In genomic region chr5:124057161-124057814, GRCh38 we compare ENCODE assay signal across 8 cellular contexts.
DNase-seq lines count a peak whose midpoint lies in the region; ATAC-seq, FAIRE-seq and TF ChIP-seq lines count a peak whose summit lies in the region.

No MANE protein-coding gene starts in this region.

- peak; percentile 69 for ATAC-seq in GM21825 (IDR thresholded peaks at IDR 0.05; ENCODE audit: unreplicated experiment)
- ATAC-seq in left cardiac atrium, result peak; percentile 67 to 71
- ATAC-seq in activated T-cell treated with anti-CD3 and anti-CD28 coated beads, Interleukin-2, amount 50 U/mL, for 4 hours, result no peak

- H3F3A ChIP-seq in MM.1S (ENCODE audit: insufficient read depth, low read length), result peaks cover 18% of the 10 kb centered on the region

- H3K36me3 Mint-ChIP-seq in activated T-cell treated with anti-CD3 and anti-CD28 coated beads, Interleukin-2, amount 50 U/mL, for 4 hours (ENCODE audit: insufficient read depth), result no peaks in the 10 kb centered on the region

- no peaks in the 10 kb centered on the region for H3K27me3 Mint-ChIP-seq in activated T-cell treated with anti-CD3 and anti-CD28 coated beads, Interleukin-2, amount 50 U/mL, for 4 hours (ENCODE audit: low read depth)

- no peak overlapping the region for H3K4me3 Mint-ChIP-seq in activated T-cell treated with anti-CD3 and anti-CD28 coated beads, Interleukin-2, amount 50 U/mL, for 4 hours

- peaks cover 23% of the 10 kb centered on the region for H3K27me3 ChIP-seq in MM.1S (replicated peaks; ENCODE audit: insufficient read depth, low read length)

- no peaks in the 10 kb centered on the region for H3K9me2 ChIP-seq in MM.1S (replicated peaks; ENCODE audit: insufficient read depth, low read length)

- H3K9me3 ChIP-seq in MM.1S (replicated peaks; ENCODE audit: insufficient read depth, low read length), result no peaks in the 10 kb centered on the region

- no peak overlapping the region for H2AFZ ChIP-seq in MM.1S (ENCODE audit: low read length)

- no peaks in the 10 kb centered on the region for H4K20me1 ChIP-seq in MM.1S (ENCODE audit: insufficient read depth, low read length)

- intact Hi-C loops in left cardiac atrium (cut with DNase I), result no loop called here

- no peaks in the 10 kb centered on the region for H3K79me2 ChIP-seq in MM.1S (ENCODE audit: low read length)

- POLR2A ChIA-PET in RWPE1 (lab: Yijun Ruan, JAX; ENCODE audit: low non-redundant PET), result no interaction called here

- no peaks in the 10 kb centered on the region for H3K36me3 ChIP-seq in MM.1S (replicated peaks; ENCODE audit: insufficient read depth, low read length)

- H3K9me3 Mint-ChIP-seq in activated T-cell treated with anti-CD3 and anti-CD28 coated beads, Interleukin-2, amount 50 U/mL, for 4 hours, result peaks cover 3% of the 10 kb centered on the region

- no peak overlapping the region for H3K9ac ChIP-seq in MM.1S (ENCODE audit: low read length)

- H3K4me1 ChIP-seq in MM.1S (ENCODE audit: low read length), result peaks cover 35% of the 10 kb centered on the region

- H3K4me1 Mint-ChIP-seq in activated T-cell treated with anti-CD3 and anti-CD28 coated beads, Interleukin-2, amount 50 U/mL, for 4 hours (ENCODE audit: low read depth), result no peaks in the 10 kb centered on the region

- CTCF ChIA-PET in RWPE1 (lab: Yijun Ruan, JAX), result no interaction called here

- TF ChIP-seq POLR2A in H54 (IDR thresholded peaks at IDR 0.05; ENCODE audit: low read depth, low read length), result no peak

- no peak for FAIRE-seq in H54 (lab: Jason Lieb, UNC)

- H3K4me3 ChIP-seq in MM.1S (ENCODE audit: low read length), result peak overlapping the region; percentile 27; the same call in 1 of the 2 replicates

- DNase-seq in GDM1 (lab: John Stamatoyannopoulos, UW), result peak; percentile 74
- DNase-seq in MM.1S, result peak; percentile 72
- DNase-seq in RWPE1 (ENCODE audit: low spot score), result peak; percentile 17
- peak; percentile 25 for DNase-seq in left cardiac atrium
- peak; percentile 46 for DNase-seq in ureter (ENCODE audit: low spot score)
- DNase-seq in H54 (ENCODE audit: insufficient read length, low spot score), result no peak
- no peak for DNase-seq in activated T-cell treated with anti-CD3 and anti-CD28 coated beads, Interleukin-2, amount 50 U/mL, for 4 hours

- H3K4me2 ChIP-seq in MM.1S (ENCODE audit: low read depth, low read length), result peak overlapping the region; percentile 77

- no peak overlapping the region for H3K27ac ChIP-seq in MM.1S (ENCODE audit: low read length)
- no peak overlapping the region for H3K27ac ChIP-seq in RWPE1

- no peak for TF ChIP-seq CTCF in MM.1S (IDR thresholded peaks at IDR 0.05; ENCODE audit: low read length)
- no peak for TF ChIP-seq CTCF in RWPE1 (conservative IDR thresholded peaks at IDR 0.05; ENCODE audit: low read depth)

Comparison
In these comparisons a context has a peak if more than half of its experiments do, and no peak if none do; other contexts are left out.
1. DNase-seq: peak in GDM1 (single experiment), MM.1S (single experiment), RWPE1 (single experiment), left cardiac atrium (single experiment) and ureter (single experiment); none in H54 (single experiment) and activated T-cell treated with anti-CD3 and anti-CD28 coated beads, Interleukin-2, amount 50 U/mL, for 4 hours (single experiment).
2. ATAC-seq: peak in GM21825 (single experiment) and left cardiac atrium (2 of 2); none in activated T-cell treated with anti-CD3 and anti-CD28 coated beads, Interleukin-2, amount 50 U/mL, for 4 hours (0 of 2).